In the genomic region with DNA sequence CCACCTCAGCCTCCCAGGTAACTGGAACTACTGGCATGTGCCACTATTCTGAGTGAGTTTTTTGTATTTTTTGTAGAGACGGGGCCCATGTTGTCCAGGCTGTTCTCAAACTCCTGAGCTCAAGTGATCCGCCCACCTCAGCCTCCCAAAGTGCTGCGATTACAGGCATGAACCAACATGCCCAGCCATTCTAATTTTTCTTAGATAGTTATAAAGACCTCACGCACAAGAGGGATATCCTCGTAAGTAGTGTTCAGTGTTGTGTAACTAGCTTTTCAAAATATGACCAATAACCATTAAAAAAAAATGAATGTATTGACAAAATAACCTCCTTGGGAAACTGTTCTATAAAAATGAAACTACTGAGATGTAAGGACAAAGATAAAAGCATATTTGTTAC, we compare ENCODE assay signal across 2 cellular contexts.
TF ChIP-seq lines count a peak whose summit lies in the region.

No MANE protein-coding gene starts in this region.

TF ChIP-seq in SK-N-SH, 30 proteins besides CTCF, POLR2A, EP300 and RAD21:
- TF ChIP-seq REST (IDR thresholded peaks at IDR 0.05; ENCODE audit: low read depth, low read length) (no peak), POLR2AphosphoS5 (IDR thresholded peaks at IDR 0.05; ENCODE audit: low read depth, low read length) (no peak), RCOR1 (IDR thresholded peaks at IDR 0.05; ENCODE audit: low read length) (no peak), RXRA (IDR thresholded peaks at IDR 0.05; ENCODE audit: borderline replicate concordance, low read depth) (no peak)
- TF ChIP-seq, protein P1, sequence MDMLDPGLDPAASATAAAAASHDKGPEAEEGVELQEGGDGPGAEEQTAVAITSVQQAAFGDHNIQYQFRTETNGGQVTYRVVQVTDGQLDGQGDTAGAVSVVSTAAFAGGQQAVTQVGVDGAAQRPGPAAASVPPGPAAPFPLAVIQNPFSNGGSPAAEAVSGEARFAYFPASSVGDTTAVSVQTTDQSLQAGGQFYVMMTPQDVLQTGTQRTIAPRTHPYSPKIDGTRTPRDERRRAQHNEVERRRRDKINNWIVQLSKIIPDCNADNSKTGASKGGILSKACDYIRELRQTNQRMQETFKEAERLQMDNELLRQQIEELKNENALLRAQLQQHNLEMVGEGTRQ (IDR thresholded peaks at IDR 0.05; ENCODE audit: borderline replicate concordance, low read depth, low read length): no peak

TF ChIP-seq in SK-N-SH treated with all-trans-retinoic acid at 6 μM for 48 hours, 23 proteins besides CTCF, POLR2A, EP300 and RAD21 (continued from another document):
- TF ChIP-seq, protein P2, sequence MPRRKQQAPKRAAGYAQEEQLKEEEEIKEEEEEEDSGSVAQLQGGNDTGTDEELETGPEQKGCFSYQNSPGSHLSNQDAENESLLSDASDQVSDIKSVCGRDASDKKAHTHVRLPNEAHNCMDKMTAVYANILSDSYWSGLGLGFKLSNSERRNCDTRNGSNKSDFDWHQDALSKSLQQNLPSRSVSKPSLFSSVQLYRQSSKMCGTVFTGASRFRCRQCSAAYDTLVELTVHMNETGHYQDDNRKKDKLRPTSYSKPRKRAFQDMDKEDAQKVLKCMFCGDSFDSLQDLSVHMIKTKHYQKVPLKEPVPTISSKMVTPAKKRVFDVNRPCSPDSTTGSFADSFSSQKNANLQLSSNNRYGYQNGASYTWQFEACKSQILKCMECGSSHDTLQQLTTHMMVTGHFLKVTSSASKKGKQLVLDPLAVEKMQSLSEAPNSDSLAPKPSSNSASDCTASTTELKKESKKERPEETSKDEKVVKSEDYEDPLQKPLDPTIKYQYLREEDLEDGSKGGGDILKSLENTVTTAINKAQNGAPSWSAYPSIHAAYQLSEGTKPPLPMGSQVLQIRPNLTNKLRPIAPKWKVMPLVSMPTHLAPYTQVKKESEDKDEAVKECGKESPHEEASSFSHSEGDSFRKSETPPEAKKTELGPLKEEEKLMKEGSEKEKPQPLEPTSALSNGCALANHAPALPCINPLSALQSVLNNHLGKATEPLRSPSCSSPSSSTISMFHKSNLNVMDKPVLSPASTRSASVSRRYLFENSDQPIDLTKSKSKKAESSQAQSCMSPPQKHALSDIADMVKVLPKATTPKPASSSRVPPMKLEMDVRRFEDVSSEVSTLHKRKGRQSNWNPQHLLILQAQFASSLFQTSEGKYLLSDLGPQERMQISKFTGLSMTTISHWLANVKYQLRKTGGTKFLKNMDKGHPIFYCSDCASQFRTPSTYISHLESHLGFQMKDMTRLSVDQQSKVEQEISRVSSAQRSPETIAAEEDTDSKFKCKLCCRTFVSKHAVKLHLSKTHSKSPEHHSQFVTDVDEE (CRISPR knock-in tag; IDR thresholded peaks at IDR 0.05): no peak
- TF ChIP-seq ZNF70 (CRISPR knock-in tag; IDR thresholded peaks at IDR 0.05): no peak
- no peak for TF ChIP-seq SNAI2 (CRISPR knock-in tag; IDR thresholded peaks at IDR 0.05)
- no peak for TF ChIP-seq POU6F1 (CRISPR knock-in tag; IDR thresholded peaks at IDR 0.05; ENCODE audit: borderline replicate concordance, low read depth)
- no peak for TF ChIP-seq ZC3H10 (CRISPR knock-in tag; IDR thresholded peaks at IDR 0.05)
- TF ChIP-seq, protein P3, sequence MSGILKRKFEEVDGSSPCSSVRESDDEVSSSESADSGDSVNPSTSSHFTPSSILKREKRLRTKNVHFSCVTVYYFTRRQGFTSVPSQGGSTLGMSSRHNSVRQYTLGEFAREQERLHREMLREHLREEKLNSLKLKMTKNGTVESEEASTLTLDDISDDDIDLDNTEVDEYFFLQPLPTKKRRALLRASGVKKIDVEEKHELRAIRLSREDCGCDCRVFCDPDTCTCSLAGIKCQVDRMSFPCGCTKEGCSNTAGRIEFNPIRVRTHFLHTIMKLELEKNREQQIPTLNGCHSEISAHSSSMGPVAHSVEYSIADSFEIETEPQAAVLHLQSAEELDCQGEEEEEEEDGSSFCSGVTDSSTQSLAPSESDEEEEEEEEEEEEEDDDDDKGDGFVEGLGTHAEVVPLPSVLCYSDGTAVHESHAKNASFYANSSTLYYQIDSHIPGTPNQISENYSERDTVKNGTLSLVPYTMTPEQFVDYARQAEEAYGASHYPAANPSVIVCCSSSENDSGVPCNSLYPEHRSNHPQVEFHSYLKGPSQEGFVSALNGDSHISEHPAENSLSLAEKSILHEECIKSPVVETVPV (CRISPR knock-in tag; IDR thresholded peaks at IDR 0.05): no peak
- TF ChIP-seq, protein P4, sequence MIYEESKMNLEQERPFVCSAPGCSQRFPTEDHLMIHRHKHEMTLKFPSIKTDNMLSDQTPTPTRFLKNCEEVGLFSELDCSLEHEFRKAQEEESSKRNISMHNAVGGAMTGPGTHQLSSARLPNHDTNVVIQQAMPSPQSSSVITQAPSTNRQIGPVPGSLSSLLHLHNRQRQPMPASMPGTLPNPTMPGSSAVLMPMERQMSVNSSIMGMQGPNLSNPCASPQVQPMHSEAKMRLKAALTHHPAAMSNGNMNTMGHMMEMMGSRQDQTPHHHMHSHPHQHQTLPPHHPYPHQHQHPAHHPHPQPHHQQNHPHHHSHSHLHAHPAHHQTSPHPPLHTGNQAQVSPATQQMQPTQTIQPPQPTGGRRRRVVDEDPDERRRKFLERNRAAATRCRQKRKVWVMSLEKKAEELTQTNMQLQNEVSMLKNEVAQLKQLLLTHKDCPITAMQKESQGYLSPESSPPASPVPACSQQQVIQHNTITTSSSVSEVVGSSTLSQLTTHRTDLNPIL (CRISPR knock-in tag; IDR thresholded peaks at IDR 0.05; ENCODE audit: low read depth): no peak
